1 cellular context compared by ENCODE assay signal in genomic region chr10:28532509-28533314, GRCh38.
A peak's percentile ranks its signal among the peaks of the same experiment; 100 is the strongest.
TF ChIP-seq lines count a peak whose summit lies in the region.

Gene WAC, plus strand, starts transcription at chr10:28533118. Its CDS starts 462 bp downstream, at chr10:28533580.

TF ChIP-seq in HepG2, 621 proteins besides CTCF, POLR2A, EP300 and RAD21 (continued from another document and continues in another):
- TF ChIP-seq RNF219 (CRISPR knock-in tag; IDR thresholded peaks at IDR 0.05) (no peak), HBP1 (CRISPR knock-in tag; IDR thresholded peaks at IDR 0.05; ENCODE audit: low read depth) (no peak), CSRNP2 (CRISPR knock-in tag; conservative IDR thresholded peaks at IDR 0.05; ENCODE audit: low read depth) (no peak), ZNF562 (CRISPR knock-in tag; IDR thresholded peaks at IDR 0.05; ENCODE audit: borderline replicate concordance) (no peak), HOXA7 (CRISPR knock-in tag; IDR thresholded peaks at IDR 0.05) (no peak), SP5 (CRISPR knock-in tag; IDR thresholded peaks at IDR 0.05; ENCODE audit: borderline replicate concordance, low read depth) (no peak; the same call in 1 of the 2 replicates), ZNF230 (CRISPR knock-in tag; IDR thresholded peaks at IDR 0.05) (peak; percentile 66; the same call in 1 of the 2 replicates), ZSCAN29 (CRISPR knock-in tag; conservative IDR thresholded peaks at IDR 0.05) (no peak; the same call in 1 of the 2 replicates), TOE1 (CRISPR knock-in tag; IDR thresholded peaks at IDR 0.05) (no peak; the same call in 1 of the 2 replicates), NBN (conservative IDR thresholded peaks at IDR 0.05) (no peak), CENPBD1 (CRISPR knock-in tag; IDR thresholded peaks at IDR 0.05; ENCODE audit: borderline replicate concordance, low read depth) (no peak; the same call in 1 of the 2 replicates), ZNF382 (CRISPR knock-in tag; IDR thresholded peaks at IDR 0.05; ENCODE audit: borderline replicate concordance) (no peak), ZNF260 (CRISPR knock-in tag; IDR thresholded peaks at IDR 0.05; ENCODE audit: borderline replicate concordance, low read depth) (no peak), REXO4 (CRISPR knock-in tag; IDR thresholded peaks at IDR 0.05; ENCODE audit: borderline replicate concordance) (no peak), AGO2 (optimal IDR thresholded peaks at IDR 0.05; ENCODE audit: low read depth, low read length) (peak; percentile 85), PHB2 (IDR thresholded peaks at IDR 0.05; ENCODE audit: partially characterized antibody) (no peak), LBX2 (CRISPR knock-in tag; IDR thresholded peaks at IDR 0.05; ENCODE audit: borderline replicate concordance) (no peak), CBX2 (IDR thresholded peaks at IDR 0.05; ENCODE audit: low read depth, low read length) (no peak), CBX2 (CRISPR knock-in tag; IDR thresholded peaks at IDR 0.05; ENCODE audit: low read depth) (no peak), ZNF160 (CRISPR knock-in tag; IDR thresholded peaks at IDR 0.05) (no peak), CERS6 (CRISPR knock-in tag; IDR thresholded peaks at IDR 0.05) (no peak), TEF (CRISPR knock-in tag; IDR thresholded peaks at IDR 0.05) (no peak), TEAD3 (CRISPR knock-in tag; optimal IDR thresholded peaks at IDR 0.05; ENCODE audit: borderline replicate concordance) (no peak), RELA (CRISPR knock-in tag; IDR thresholded peaks at IDR 0.05) (peak; percentile 48; the same call in 1 of the 2 replicates), YEATS2 (CRISPR knock-in tag; IDR thresholded peaks at IDR 0.05; ENCODE audit: borderline replicate concordance) (peak; percentile 97), ASH2L (IDR thresholded peaks at IDR 0.05; ENCODE audit: insufficient read length, low read depth, low read length) (peak; percentile 96), KLF12 (CRISPR knock-in tag; IDR thresholded peaks at IDR 0.05; ENCODE audit: borderline replicate concordance) (no peak; the same call in 1 of the 2 replicates), KLF11 (CRISPR knock-in tag; IDR thresholded peaks at IDR 0.05) (0 out of 2 replicates have a peak, but pooled peaks have one; percentile 84), PHF21A (CRISPR knock-in tag; IDR thresholded peaks at IDR 0.05) (peak; percentile 64; the same call in 1 of the 2 replicates), ZNF790 (CRISPR knock-in tag; IDR thresholded peaks at IDR 0.05; ENCODE audit: borderline replicate concordance) (peak; percentile 72; the same call in 1 of the 2 replicates), CAMTA2 (CRISPR knock-in tag; IDR thresholded peaks at IDR 0.05; ENCODE audit: borderline replicate concordance) (no peak), EEA1 (CRISPR knock-in tag; IDR thresholded peaks at IDR 0.05; ENCODE audit: borderline replicate concordance) (peak; percentile 55; the same call in 1 of the 2 replicates), ZNF639 (CRISPR knock-in tag; conservative IDR thresholded peaks at IDR 0.05) (no peak; the same call in 1 of the 2 replicates), HOXA9 (CRISPR knock-in tag; IDR thresholded peaks at IDR 0.05; ENCODE audit: borderline replicate concordance) (no peak), MAFF (IDR thresholded peaks at IDR 0.05; ENCODE audit: low read depth, low read length) (no peak), ZNF274 (CRISPR knock-in tag; IDR thresholded peaks at IDR 0.05) (no peak), ARID4A (CRISPR knock-in tag; IDR thresholded peaks at IDR 0.05; ENCODE audit: borderline replicate concordance) (peak; percentile 69; the same call in 1 of the 2 replicates), RFX5 (IDR thresholded peaks at IDR 0.05; ENCODE audit: low read depth, low read length) (no peak), XBP1 (CRISPR knock-in tag; IDR thresholded peaks at IDR 0.05) (no peak), CCDC6 (CRISPR knock-in tag; IDR thresholded peaks at IDR 0.05) (peak; percentile 69; the same call in 1 of the 2 replicates), ZSCAN12 (CRISPR knock-in tag; IDR thresholded peaks at IDR 0.05) (no peak), GZF1 (CRISPR knock-in tag; IDR thresholded peaks at IDR 0.05) (no peak), NR2F1 (CRISPR knock-in tag; IDR thresholded peaks at IDR 0.05) (no peak), ZMYM2 (CRISPR knock-in tag; IDR thresholded peaks at IDR 0.05) (no peak), FOXA3 (CRISPR knock-in tag; IDR thresholded peaks at IDR 0.05) (0 out of 2 replicates have a peak, but pooled peaks have one; percentile 20), ZNF30 (CRISPR knock-in tag; IDR thresholded peaks at IDR 0.05) (no peak), ZIK1 (CRISPR knock-in tag; IDR thresholded peaks at IDR 0.05; ENCODE audit: borderline replicate concordance, low read depth) (no peak; the same call in none of the 2 replicates), ZFP36L1 (CRISPR knock-in tag; IDR thresholded peaks at IDR 0.05) (peak; percentile 68; the same call in 1 of the 2 replicates), TBL1XR1 (IDR thresholded peaks at IDR 0.05; ENCODE audit: borderline replicate concordance, low read length, partially characterized antibody) (no peak), RCOR2 (CRISPR knock-in tag; IDR thresholded peaks at IDR 0.05) (no peak), CBX5 (CRISPR knock-in tag; IDR thresholded peaks at IDR 0.05; ENCODE audit: borderline replicate concordance) (peak; percentile 63; the same call in 1 of the 2 replicates), SMAD9 (CRISPR knock-in tag; IDR thresholded peaks at IDR 0.05) (no peak), ZNF746 (CRISPR knock-in tag; IDR thresholded peaks at IDR 0.05) (no peak), MTF1 (CRISPR knock-in tag; IDR thresholded peaks at IDR 0.05) (no peak), ZFYVE20 (CRISPR knock-in tag; IDR thresholded peaks at IDR 0.05; ENCODE audit: borderline replicate concordance, low read depth) (0 out of 2 replicates have a peak, but pooled peaks have one; percentile 14), ARID3A (IDR thresholded peaks at IDR 0.05; ENCODE audit: low read depth, low read length) (peak; percentile 18; the same call in 1 of the 2 replicates), HCFC1 (IDR thresholded peaks at IDR 0.05; ENCODE audit: low read depth, low read length) (peak; percentile 42; the same call in 1 of the 2 replicates)
